In genomic region chr6:136250686-136251008, GRCh38 we compare ENCODE assay signal across 8 cellular contexts. TPM values are rescaled to one million over a fixed set of nuclear protein-coding genes. Genes with fewer than 3 reads are reported as not detected.
DNase-seq lines count a peak whose midpoint lies in the region; ATAC-seq and TF ChIP-seq lines count a peak whose summit lies in the region.

No MANE protein-coding gene starts in this region.

- ATAC-seq in HG03095 (IDR thresholded peaks at IDR 0.05; ENCODE audit: unreplicated experiment), result peak; percentile 13

- H3K36me3 ChIP-seq in iPS-20b (ENCODE audit: insufficient read depth, low read depth, low read length), result no peaks in the 10 kb centered on the region

- H3K4me1 Mint-ChIP-seq in activated T-cell treated with anti-CD3 and anti-CD28 coated beads, Interleukin-2, amount 50 U/mL, for 24 hours (ENCODE audit: low read depth), result peaks cover 55% of the 10 kb centered on the region
- peaks cover 66% of the 10 kb centered on the region for H3K4me1 Mint-ChIP-seq in activated T-helper 1 cell treated with anti-CD3 and anti-CD28 coated beads, Interleukin-12 subunit alpha, Interleukin-12 subunit beta, Interleukin-2, Interleukin-4 antibody, amounts not matched to agents 30 ng/mL and 10 ng/mL and 1 ng/mL, durations not matched to agents 14 hours and 24 hours and 36 hours (ENCODE audit: low read depth)

- peak overlapping the region; percentile 94 for H3K27ac Mint-ChIP-seq in activated T-cell treated with anti-CD3 and anti-CD28 coated beads, Interleukin-2, amount 50 U/mL, for 24 hours
- peak overlapping the region; percentile 92 for H3K27ac Mint-ChIP-seq in activated T-helper 1 cell treated with anti-CD3 and anti-CD28 coated beads, Interleukin-12 subunit alpha, Interleukin-12 subunit beta, Interleukin-2, Interleukin-4 antibody, amounts not matched to agents 30 ng/mL and 10 ng/mL and 1 ng/mL, durations not matched to agents 14 hours and 24 hours and 36 hours

- no peaks in the 10 kb centered on the region for H3K27me3 Mint-ChIP-seq in activated T-cell treated with anti-CD3 and anti-CD28 coated beads, Interleukin-2, amount 50 U/mL, for 24 hours
- H3K27me3 Mint-ChIP-seq in activated T-helper 1 cell treated with anti-CD3 and anti-CD28 coated beads, Interleukin-12 subunit alpha, Interleukin-12 subunit beta, Interleukin-2, Interleukin-4 antibody, amounts not matched to agents 30 ng/mL and 10 ng/mL and 1 ng/mL, durations not matched to agents 14 hours and 24 hours and 36 hours (ENCODE audit: insufficient read depth), result no peaks in the 10 kb centered on the region

- POLR2A ChIA-PET in HEK293T (lab: Yijun Ruan, JAX), result interaction anchor here (0.6 to 4.4 kb wide), 17 partner anchors 9 to 752 kb away, joined by 3 to 61 read pairs (median 3); partner anchors contain the start of gene BCLAF1

- H3K9me3 Mint-ChIP-seq in activated T-cell treated with anti-CD3 and anti-CD28 coated beads, Interleukin-2, amount 50 U/mL, for 24 hours, result no peaks in the 10 kb centered on the region
- H3K9me3 Mint-ChIP-seq in activated T-helper 1 cell treated with anti-CD3 and anti-CD28 coated beads, Interleukin-12 subunit alpha, Interleukin-12 subunit beta, Interleukin-2, Interleukin-4 antibody, amounts not matched to agents 30 ng/mL and 10 ng/mL and 1 ng/mL, durations not matched to agents 14 hours and 24 hours and 36 hours, result no peaks in the 10 kb centered on the region

- H3K4me3 Mint-ChIP-seq in activated T-cell treated with anti-CD3 and anti-CD28 coated beads, Interleukin-2, amount 50 U/mL, for 24 hours, result peak overlapping the region; percentile 97
- peak overlapping the region; percentile 98 for H3K4me3 Mint-ChIP-seq in activated T-helper 1 cell treated with anti-CD3 and anti-CD28 coated beads, Interleukin-12 subunit alpha, Interleukin-12 subunit beta, Interleukin-2, Interleukin-4 antibody, amounts not matched to agents 30 ng/mL and 10 ng/mL and 1 ng/mL, durations not matched to agents 14 hours and 24 hours and 36 hours

- intact Hi-C loops in activated T-helper 1 cell treated with anti-CD3 and anti-CD28 coated beads, Interleukin-12 subunit alpha, Interleukin-12 subunit beta, Interleukin-2, Interleukin-4 antibody, amounts not matched to agents 30 ng/mL and 10 ng/mL and 1 ng/mL, durations not matched to agents 14 hours and 24 hours and 36 hours (cut with micrococcal nuclease), result loop anchor here (1.0 to 10.0 kb wide), 4 partner anchors 39 to 1066 kb away; partner anchors contain the start of genes AHI1, BCLAF1 and MYB

- H3K9ac ChIP-seq in iPS-20b (ENCODE audit: low read depth, low read length), result peak overlapping the region; percentile 80

- no peaks in the 10 kb centered on the region for H3K4me1 ChIP-seq in iPS-20b (ENCODE audit: insufficient read depth, low read length)

- peak overlapping the region; percentile 82 for H3K4me3 ChIP-seq in iPS-20b (ENCODE audit: low read length)

- DNase-seq in activated T-cell treated with anti-CD3 and anti-CD28 coated beads, Interleukin-2, amount 50 U/mL, for 24 hours, result no peak
- no peak for DNase-seq in activated T-cell treated with anti-CD3 and anti-CD28 coated beads, Interleukin-2, amount 50 U/mL, for 1 hour
- no peak for DNase-seq in activated T-helper 1 cell treated with anti-CD3 and anti-CD28 coated beads, Interleukin-12 subunit alpha, Interleukin-12 subunit beta, Interleukin-2, Interleukin-4 antibody, amounts not matched to agents 30 ng/mL and 10 ng/mL and 1 ng/mL, durations not matched to agents 14 hours and 24 hours and 36 hours (ENCODE audit: low spot score)
- DNase-seq in substantia nigra (lab: John Stamatoyannopoulos, UW) (no peak), HEK293T (ENCODE audit: extremely low spot score) (no peak)
- no peak for DNase-seq in activated CD8-positive, alpha-beta memory T cell treated with anti-CD3 and anti-CD28 coated beads, Interleukin-2, amount 50 U/mL, for 48 hours

- H3K27ac ChIP-seq in iPS-20b (ENCODE audit: low read length) (no peak overlapping the region), substantia nigra (ENCODE audit: low read depth, low read length, poor library complexity, severe bottlenecking) (peak overlapping the region; percentile 35)

- no peaks in the 10 kb centered on the region for H3K27me3 ChIP-seq in iPS-20b (ENCODE audit: insufficient read depth, low read length)

- H3K9me3 ChIP-seq in iPS-20b (ENCODE audit: insufficient read depth, low read depth, low read length), result no peaks in the 10 kb centered on the region

- H3K36me3 Mint-ChIP-seq in activated T-cell treated with anti-CD3 and anti-CD28 coated beads, Interleukin-2, amount 50 U/mL, for 24 hours (ENCODE audit: low read depth), result peaks cover 62% of the 10 kb centered on the region
- H3K36me3 Mint-ChIP-seq in activated T-helper 1 cell treated with anti-CD3 and anti-CD28 coated beads, Interleukin-12 subunit alpha, Interleukin-12 subunit beta, Interleukin-2, Interleukin-4 antibody, amounts not matched to agents 30 ng/mL and 10 ng/mL and 1 ng/mL, durations not matched to agents 14 hours and 24 hours and 36 hours (ENCODE audit: low read depth), result peaks cover 34% of the 10 kb centered on the region

- CTCF ChIA-PET in HEK293T (lab: Yijun Ruan, JAX), result interaction anchor here (1.2 to 1.6 kb wide), 2 partner anchors 297 to 300 kb away, joined by 3 to 5 read pairs; partner anchors contain the start of gene MAP7

TF ChIP-seq in HEK293T, 16 proteins besides CTCF, POLR2A, EP300 and RAD21:
- no peak for TF ChIP-seq CTBP1 (IDR thresholded peaks at IDR 0.05; ENCODE audit: borderline replicate concordance)
- no peak for TF ChIP-seq SP1 (IDR thresholded peaks at IDR 0.05)
- TF ChIP-seq FOXK2 (IDR thresholded peaks at IDR 0.05), result no peak
- TF ChIP-seq FOXM1 (IDR thresholded peaks at IDR 0.05; ENCODE audit: borderline replicate concordance), result no peak
- TF ChIP-seq ARNT (IDR thresholded peaks at IDR 0.05), result no peak
- TF ChIP-seq PKNOX1 (IDR thresholded peaks at IDR 0.05), result no peak
- no peak for TF ChIP-seq ZNF384 (IDR thresholded peaks at IDR 0.05)
- no peak for TF ChIP-seq L3MBTL2 (conservative IDR thresholded peaks at IDR 0.05)
- TF ChIP-seq BHLHE40 (IDR thresholded peaks at IDR 0.05; ENCODE audit: borderline replicate concordance), result no peak
- TF ChIP-seq LEF1 (IDR thresholded peaks at IDR 0.05; ENCODE audit: borderline replicate concordance), result no peak
- TF ChIP-seq ELF4 (IDR thresholded peaks at IDR 0.05), result no peak
TF ChIP-seq in HEK293T: peak in this region for 0.

RNA-seq across cellular contexts. Expression of gene MTFR2, which starts 0.5 kb away (rescaled TPM):
- 23.3 and 27.6 TPM in 2 replicates for total RNA-seq in activated T-helper 1 cell treated with anti-CD3 and anti-CD28 coated beads, Interleukin-12 subunit alpha, Interleukin-12 subunit beta, Interleukin-2, Interleukin-4 antibody, amounts not matched to agents 30 ng/mL and 10 ng/mL and 1 ng/mL, durations not matched to agents 14 hours and 24 hours and 36 hours

RNA-seq across cellular contexts. Expression of gene BCLAF1, which starts 39.0 kb away (rescaled TPM):
- total RNA-seq in activated T-helper 1 cell treated with anti-CD3 and anti-CD28 coated beads, Interleukin-12 subunit alpha, Interleukin-12 subunit beta, Interleukin-2, Interleukin-4 antibody, amounts not matched to agents 30 ng/mL and 10 ng/mL and 1 ng/mL, durations not matched to agents 14 hours and 24 hours and 36 hours, result 233 and 237 TPM in 2 replicates
